Comparison of ENCODE assay signal across 9 cellular contexts in the genomic region with DNA sequence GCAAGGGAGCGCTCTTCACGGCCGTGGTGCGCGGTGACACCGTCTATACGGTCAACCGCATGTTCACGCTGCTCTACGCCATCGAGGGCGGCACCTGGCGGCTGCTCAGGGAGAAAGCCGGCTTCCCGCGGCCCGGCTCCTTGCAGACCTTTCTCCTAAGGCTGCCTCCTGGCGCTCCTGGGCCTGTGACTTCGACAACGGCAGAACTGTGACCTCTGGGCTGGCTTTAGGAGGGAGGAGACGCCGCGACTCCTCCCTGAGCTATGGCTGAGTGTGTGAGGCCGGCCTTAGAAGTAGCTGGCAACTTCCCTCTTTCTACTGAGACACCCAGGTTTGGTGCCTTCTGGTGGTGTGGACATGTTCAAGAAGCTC. TPM values are rescaled to one million over a fixed set of nuclear protein-coding genes. Genes with fewer than 3 reads are reported as not detected.
A peak's percentile ranks its signal among the peaks of the same experiment; 100 is the strongest.
DNase-seq lines count a peak whose midpoint lies in the region; ATAC-seq and TF ChIP-seq lines count a peak whose summit lies in the region.
"Had no signal": no experiment of that assay in that cellular context is flagged by ENCODE, and none has a peak within 500 bp of the region (broad histone marks: within the 10 kb centered on the region; RNA-seq: fewer than 3 reads in every experiment).

No MANE protein-coding gene starts in this region.

- no peak overlapping the region for H3K27ac ChIP-seq in colonic mucosa

- peak; percentile 75 for ATAC-seq in WTC11
- peak; percentile 84 to 86 for ATAC-seq in stimulated activated naive B cell treated with anti-CD40 and anti-IgM and Interleukin-4, amounts not matched to agents 10 μg/mL and 1 μg/mL and 100 μg/mL, for 72 hours (replicated peaks)
- no peak for ATAC-seq in HG03342 (IDR thresholded peaks at IDR 0.05; ENCODE audit: unreplicated experiment)

- no peak overlapping the region for H3K27ac Mint-ChIP-seq in WTC11
- H3K27ac Mint-ChIP-seq in stimulated activated naive B cell treated with anti-CD40 and anti-IgM and Interleukin-4, amounts not matched to agents 10 μg/mL and 1 μg/mL and 100 μg/mL, for 72 hours, result no peak overlapping the region

- H3K9me3 ChIP-seq in colonic mucosa, result no peaks in the 10 kb centered on the region

- H3K4me1 ChIP-seq in colonic mucosa, result peaks cover 6% of the 10 kb centered on the region

- H3K4me3 ChIP-seq in colonic mucosa, result no peak overlapping the region

- peak; percentile 93 for DNase-seq in ELF-1 (ENCODE audit: low read depth, low spot score)
- DNase-seq in WTC11 (ENCODE audit: low spot score), result peak; percentile 86
- DNase-seq in colonic mucosa, result peak; percentile 87
- peak; percentile 75 to 78 for DNase-seq in lung microvascular endothelial cell (ENCODE audit: low read depth in 2 of 2)
- DNase-seq in stimulated activated naive B cell treated with anti-CD40 and anti-IgM and Interleukin-4, amounts not matched to agents 10 μg/mL and 1 μg/mL and 100 μg/mL, for 72 hours, result peak; percentile 11
- DNase-seq in DMS79 treated with DMSO at 0.1 percent for 48 hours (lab: John Stamatoyannopoulos, UW), result no peak
- DNase-seq in NCI-H1105 (lab: John Stamatoyannopoulos, UW), result no peak

- H3K27me3 ChIP-seq in colonic mucosa, result no peaks in the 10 kb centered on the region

- H3K36me3 ChIP-seq in colonic mucosa, result no peaks in the 10 kb centered on the region

- peaks cover 12% of the 10 kb centered on the region for H3K27me3 Mint-ChIP-seq in WTC11 (ENCODE audit: low read depth)
- H3K27me3 Mint-ChIP-seq in stimulated activated naive B cell treated with anti-CD40 and anti-IgM and Interleukin-4, amounts not matched to agents 10 μg/mL and 1 μg/mL and 100 μg/mL, for 72 hours, result peaks cover 37 to 44% of the 10 kb centered on the region in 2 donors

- H3K4me1 Mint-ChIP-seq in WTC11, result peaks cover 32% of the 10 kb centered on the region
- peaks cover 8 to 15% of the 10 kb centered on the region in 2 donors for H3K4me1 Mint-ChIP-seq in stimulated activated naive B cell treated with anti-CD40 and anti-IgM and Interleukin-4, amounts not matched to agents 10 μg/mL and 1 μg/mL and 100 μg/mL, for 72 hours

- TF ChIP-seq CTCF in WTC11 (IDR thresholded peaks at IDR 0.05) (no peak), colonic mucosa (IDR thresholded peaks at IDR 0.05) (peak; percentile 54)

- no peak overlapping the region for H3K4me3 Mint-ChIP-seq in WTC11
- peak overlapping the region in 1 of 2 donors; percentile 73 for H3K4me3 Mint-ChIP-seq in stimulated activated naive B cell treated with anti-CD40 and anti-IgM and Interleukin-4, amounts not matched to agents 10 μg/mL and 1 μg/mL and 100 μg/mL, for 72 hours

- POLR2A ChIA-PET in WTC11 (lab: Charles Lee), result interaction anchor here (1.1 kb wide), 1 partner anchor 14 kb away, joined by 3 read pairs; no protein-coding TSS in a partner anchor

- peaks cover 4% of the 10 kb centered on the region; the same call in 1 of the 2 replicates for H3K36me3 Mint-ChIP-seq in WTC11
- peaks cover 4 to 5% of the 10 kb centered on the region in 2 donors for H3K36me3 Mint-ChIP-seq in stimulated activated naive B cell treated with anti-CD40 and anti-IgM and Interleukin-4, amounts not matched to agents 10 μg/mL and 1 μg/mL and 100 μg/mL, for 72 hours

- intact Hi-C loops in colonic mucosa (cut with DNase I), result no loop called here

- CTCF ChIA-PET in WTC11 (lab: Charles Lee), result interaction anchor here (0.5 to 15.1 kb wide), 15 partner anchors 9 to 463 kb away, joined by 3 to 308 read pairs (median 5); a partner anchor contains a TSS

- H3K9me3 Mint-ChIP-seq in WTC11, result peaks cover 9% of the 10 kb centered on the region
- peaks cover 0 to 3% of the 10 kb centered on the region in 2 donors for H3K9me3 Mint-ChIP-seq in stimulated activated naive B cell treated with anti-CD40 and anti-IgM and Interleukin-4, amounts not matched to agents 10 μg/mL and 1 μg/mL and 100 μg/mL, for 72 hours

- H3K9ac ChIP-seq in colonic mucosa (ENCODE audit: low read depth in 2 of 2, low read length in 2 of 2), result peak overlapping the region in 1 of 2 donors; percentile 41

TF ChIP-seq in WTC11, 78 proteins besides CTCF, POLR2A, EP300 and RAD21 (continues in another document):
- TF ChIP-seq, protein P1, sequence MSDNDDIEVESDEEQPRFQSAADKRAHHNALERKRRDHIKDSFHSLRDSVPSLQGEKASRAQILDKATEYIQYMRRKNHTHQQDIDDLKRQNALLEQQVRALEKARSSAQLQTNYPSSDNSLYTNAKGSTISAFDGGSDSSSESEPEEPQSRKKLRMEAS (CRISPR knock-in tag; IDR thresholded peaks at IDR 0.05), result peak; percentile 95
- TF ChIP-seq SOX15 (CRISPR knock-in tag; IDR thresholded peaks at IDR 0.05) (no peak), ZNF416 (CRISPR knock-in tag; IDR thresholded peaks at IDR 0.05) (no peak), FOXK1 (CRISPR knock-in tag; IDR thresholded peaks at IDR 0.05) (peak; percentile 38; the same call in 1 of the 2 replicates), JUN (CRISPR knock-in tag; IDR thresholded peaks at IDR 0.05) (no peak), SP1 (CRISPR knock-in tag; conservative IDR thresholded peaks at IDR 0.05) (peak; percentile 54; the same call in 1 of the 2 replicates), NR3C1 (CRISPR knock-in tag; conservative IDR thresholded peaks at IDR 0.05; ENCODE audit: low read depth) (no peak)
- TF ChIP-seq, protein P2, sequence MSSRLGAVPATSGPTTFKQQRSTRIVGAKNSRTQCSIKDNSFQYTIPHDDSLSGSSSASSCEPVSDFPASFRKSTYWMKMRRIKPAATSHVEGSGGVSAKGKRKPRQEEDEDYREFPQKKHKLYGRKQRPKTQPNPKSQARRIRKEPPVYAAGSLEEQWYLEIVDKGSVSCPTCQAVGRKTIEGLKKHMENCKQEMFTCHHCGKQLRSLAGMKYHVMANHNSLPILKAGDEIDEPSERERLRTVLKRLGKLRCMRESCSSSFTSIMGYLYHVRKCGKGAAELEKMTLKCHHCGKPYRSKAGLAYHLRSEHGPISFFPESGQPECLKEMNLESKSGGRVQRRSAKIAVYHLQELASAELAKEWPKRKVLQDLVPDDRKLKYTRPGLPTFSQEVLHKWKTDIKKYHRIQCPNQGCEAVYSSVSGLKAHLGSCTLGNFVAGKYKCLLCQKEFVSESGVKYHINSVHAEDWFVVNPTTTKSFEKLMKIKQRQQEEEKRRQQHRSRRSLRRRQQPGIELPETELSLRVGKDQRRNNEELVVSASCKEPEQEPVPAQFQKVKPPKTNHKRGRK (CRISPR knock-in tag; IDR thresholded peaks at IDR 0.05; ENCODE audit: borderline replicate concordance), result no peak
- TF ChIP-seq, protein P3, sequence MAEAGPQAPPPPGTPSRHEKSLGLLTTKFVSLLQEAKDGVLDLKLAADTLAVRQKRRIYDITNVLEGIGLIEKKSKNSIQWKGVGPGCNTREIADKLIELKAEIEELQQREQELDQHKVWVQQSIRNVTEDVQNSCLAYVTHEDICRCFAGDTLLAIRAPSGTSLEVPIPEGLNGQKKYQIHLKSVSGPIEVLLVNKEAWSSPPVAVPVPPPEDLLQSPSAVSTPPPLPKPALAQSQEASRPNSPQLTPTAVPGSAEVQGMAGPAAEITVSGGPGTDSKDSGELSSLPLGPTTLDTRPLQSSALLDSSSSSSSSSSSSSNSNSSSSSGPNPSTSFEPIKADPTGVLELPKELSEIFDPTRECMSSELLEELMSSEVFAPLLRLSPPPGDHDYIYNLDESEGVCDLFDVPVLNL (CRISPR knock-in tag; IDR thresholded peaks at IDR 0.05; ENCODE audit: borderline replicate concordance, low read depth), result no peak
- TF ChIP-seq, protein P4, sequence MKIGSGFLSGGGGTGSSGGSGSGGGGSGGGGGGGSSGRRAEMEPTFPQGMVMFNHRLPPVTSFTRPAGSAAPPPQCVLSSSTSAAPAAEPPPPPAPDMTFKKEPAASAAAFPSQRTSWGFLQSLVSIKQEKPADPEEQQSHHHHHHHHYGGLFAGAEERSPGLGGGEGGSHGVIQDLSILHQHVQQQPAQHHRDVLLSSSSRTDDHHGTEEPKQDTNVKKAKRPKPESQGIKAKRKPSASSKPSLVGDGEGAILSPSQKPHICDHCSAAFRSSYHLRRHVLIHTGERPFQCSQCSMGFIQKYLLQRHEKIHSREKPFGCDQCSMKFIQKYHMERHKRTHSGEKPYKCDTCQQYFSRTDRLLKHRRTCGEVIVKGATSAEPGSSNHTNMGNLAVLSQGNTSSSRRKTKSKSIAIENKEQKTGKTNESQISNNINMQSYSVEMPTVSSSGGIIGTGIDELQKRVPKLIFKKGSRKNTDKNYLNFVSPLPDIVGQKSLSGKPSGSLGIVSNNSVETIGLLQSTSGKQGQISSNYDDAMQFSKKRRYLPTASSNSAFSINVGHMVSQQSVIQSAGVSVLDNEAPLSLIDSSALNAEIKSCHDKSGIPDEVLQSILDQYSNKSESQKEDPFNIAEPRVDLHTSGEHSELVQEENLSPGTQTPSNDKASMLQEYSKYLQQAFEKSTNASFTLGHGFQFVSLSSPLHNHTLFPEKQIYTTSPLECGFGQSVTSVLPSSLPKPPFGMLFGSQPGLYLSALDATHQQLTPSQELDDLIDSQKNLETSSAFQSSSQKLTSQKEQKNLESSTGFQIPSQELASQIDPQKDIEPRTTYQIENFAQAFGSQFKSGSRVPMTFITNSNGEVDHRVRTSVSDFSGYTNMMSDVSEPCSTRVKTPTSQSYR (CRISPR knock-in tag; IDR thresholded peaks at IDR 0.05), result 0 out of 2 replicates have a peak, but pooled peaks have one; percentile 40

RNA-seq across cellular contexts. Expression of a gene that starts 1.4 kb away (rescaled TPM):
- total RNA-seq in WTC11 (2021), result 0.05 TPM in 1 of 3 replicates, not detected in the others
- total RNA-seq in colonic mucosa, result not detected
- total RNA-seq in lung microvascular endothelial cell, result not detected in 2 replicates
- total RNA-seq: fibroblast of lung had no signal

RNA-seq across cellular contexts. Expression of a gene that starts 10.2 kb away (rescaled TPM):
- total RNA-seq in WTC11 (2021) (5.6 to 6.8 TPM (median 6.5 TPM) in 3 replicates), colonic mucosa (1 to 10 TPM; 3.1 to 6.7 TPM), lung microvascular endothelial cell (not detected in 2 replicates)

RNA-seq across cellular contexts. Expression of a gene that starts 32.8 kb away (rescaled TPM):
- not detected in 3 replicates for total RNA-seq in WTC11 (2021)
- total RNA-seq in colonic mucosa, result 100 to 1,000 TPM in 1 of 2 donors, 10 to 100 TPM in 1; 73.1 to 102 TPM
- not detected in 2 replicates for total RNA-seq in lung microvascular endothelial cell

RNA-seq across cellular contexts. Expression of a gene that starts 37.0 kb away (rescaled TPM):
- 2.0 to 2.9 TPM (median 2.2 TPM) in 3 replicates for total RNA-seq in WTC11 (2021)
- 1 to 10 TPM; 1.2 to 3.7 TPM for total RNA-seq in colonic mucosa
- total RNA-seq in lung microvascular endothelial cell, result 1.1 and 2.6 TPM in 2 replicates

RNA-seq across cellular contexts. Expression of a gene that starts 48.5 kb away (rescaled TPM):
- total RNA-seq in WTC11 (2021), result 22.3 to 28.8 TPM (median 26.7 TPM) in 3 replicates
- 10 to 100 TPM; 22.1 to 25.9 TPM for total RNA-seq in colonic mucosa
- 9.6 and 13.9 TPM in 2 replicates for total RNA-seq in lung microvascular endothelial cell

Comparison
In these comparisons a context has a peak if more than half of its experiments do, and no peak if none do; other contexts are left out.
1. DNase-seq: peak in ELF-1 (single experiment), WTC11 (single experiment), colonic mucosa (single experiment), lung microvascular endothelial cell (2 of 2) and stimulated activated naive B cell treated with anti-CD40 and anti-IgM and Interleukin-4, amounts not matched to agents 10 μg/mL and 1 μg/mL and 100 μg/mL, for 72 hours (single experiment); none in DMS79 treated with DMSO at 0.1 percent for 48 hours (single experiment) and NCI-H1105 (single experiment).
2. RNA of a gene that starts 32.8 kb away (total RNA-seq): 73.1 to 102 TPM in colonic mucosa; not detected in WTC11 and not detected in lung microvascular endothelial cell; every median in the first group is over 10 times any median in the second.